21 cellular contexts compared by ENCODE assay signal in the genomic region with DNA sequence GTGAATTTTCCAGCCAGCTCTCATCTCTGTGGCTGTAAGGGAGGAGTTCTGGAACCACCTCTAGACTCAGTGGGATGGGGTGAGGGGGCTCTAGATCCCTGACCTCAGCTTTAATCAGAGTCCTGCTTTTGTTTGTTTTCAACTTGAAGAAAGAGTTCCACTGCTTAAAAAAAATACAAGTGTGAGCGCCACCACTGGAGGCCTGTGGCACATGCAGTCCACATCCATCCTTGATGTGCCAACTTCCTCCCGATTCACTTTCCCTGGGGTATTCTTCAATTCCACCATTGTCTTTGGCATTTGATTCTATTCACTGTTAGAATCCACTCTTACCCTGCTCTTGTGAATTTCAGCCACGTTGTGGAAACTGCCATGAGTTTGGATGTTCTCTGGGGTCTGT.
DNase-seq lines count a peak whose midpoint lies in the region; ATAC-seq and TF ChIP-seq lines count a peak whose summit lies in the region.
"Had no signal": no experiment of that assay in that cellular context is flagged by ENCODE, and none has a peak within 500 bp of the region (broad histone marks: within the 10 kb centered on the region; RNA-seq: fewer than 3 reads in every experiment).

No MANE protein-coding gene starts in this region.

- H3K27me3 ChIP-seq in WERI-Rb-1 (ENCODE audit: insufficient read depth, low read depth, severe bottlenecking), result peaks cover 93% of the 10 kb centered on the region
- H3K27me3 ChIP-seq in hepatocyte, result no peaks in the 10 kb centered on the region

- ATAC-seq in HG03565 (IDR thresholded peaks at IDR 0.05; ENCODE audit: unreplicated experiment), result no peak
- ATAC-seq: natural killer cell treated with Interleukin-12 subunit alpha and Interleukin-12 subunit beta and Interleukin-15 and Interleukin-18, amount 100 ng/mL, for 72 hours; psoas muscle had no signal

- H3K36me3 Mint-ChIP-seq in CD14-positive monocyte (no peaks in the 10 kb centered on the region), HFFc6 (ENCODE audit: low read depth) (no peaks in the 10 kb centered on the region)
- H3K36me3 Mint-ChIP-seq: activated naive CD4-positive, alpha-beta T cell treated with anti-CD3 and anti-CD28 coated beads, Interleukin-2, amount 10 ng/mL, durations not matched to agents 7 days and 5 days; memory B cell; natural killer cell treated with Interleukin-12 subunit alpha and Interleukin-12 subunit beta and Interleukin-15 and Interleukin-18, amount 100 ng/mL, for 72 hours had no signal

- intact Hi-C loops in CD14-positive monocyte (cut with micrococcal nuclease), result no loop called here

- no peaks in the 10 kb centered on the region for H3K4me1 ChIP-seq in hepatocyte (ENCODE audit: insufficient read depth)
- H3K4me1 ChIP-seq: psoas muscle had no signal

- no peak overlapping the region for H3K4me3 ChIP-seq in WERI-Rb-1 (ENCODE audit: low read depth, low read length)
- H3K4me3 ChIP-seq in hepatocyte, result no peak overlapping the region
- H3K4me3 ChIP-seq: psoas muscle, thoracic aorta had no signal

- no peak for DNase-seq in CD14-positive monocyte (ENCODE audit: low spot score)
- no peak for DNase-seq in HFFc6
- DNase-seq in WERI-Rb-1, result no peak
- peak; percentile 20 for DNase-seq in iPS DF 19.7 (ENCODE audit: low read depth, low spot score)
- DNase-seq in GM19240 (ENCODE audit: insufficient read length, low spot score), result no peak
- no peak for DNase-seq in hepatocyte (ENCODE audit: low spot score)
- no peak for DNase-seq in middle frontal gyrus (ENCODE audit: extremely low spot score, low spot score)
- DNase-seq: activated naive CD4-positive, alpha-beta T cell treated with anti-CD3 and anti-CD28 coated beads, Interleukin-2, amount 10 ng/mL, durations not matched to agents 7 days and 5 days; activated T-cell treated with anti-CD3 and anti-CD28 coated beads for 4 hours; erythroblast; HCEC 1CT; islet precursor cell; MV-4-11; NCI-H69; psoas muscle had no signal

- H3K27ac ChIP-seq in WERI-Rb-1, result no peak overlapping the region
- no peak overlapping the region for H3K27ac ChIP-seq in hepatocyte
- H3K27ac ChIP-seq: psoas muscle, thoracic aorta had no signal

- H3K27me3 Mint-ChIP-seq in CD14-positive monocyte (ENCODE audit: low read depth in 3 of 3), result peaks cover 15% of the 10 kb centered on the region in 3 donors
- H3K27me3 Mint-ChIP-seq in HFFc6 (ENCODE audit: insufficient read depth), result peaks cover 32% of the 10 kb centered on the region

- H3K36me3 ChIP-seq in WERI-Rb-1, result no peaks in the 10 kb centered on the region
- H3K36me3 ChIP-seq in hepatocyte (replicated peaks; ENCODE audit: insufficient read depth, low read depth), result no peaks in the 10 kb centered on the region
- H3K36me3 ChIP-seq: thoracic aorta had no signal

- H3K4me3 Mint-ChIP-seq in CD14-positive monocyte, result no peak overlapping the region
- H3K4me3 Mint-ChIP-seq in HFFc6, result no peak overlapping the region
- H3K4me3 Mint-ChIP-seq: activated naive CD4-positive, alpha-beta T cell treated with anti-CD3 and anti-CD28 coated beads, Interleukin-2, amount 10 ng/mL, durations not matched to agents 7 days and 5 days; B cell; dendritic cell treated with granulocyte-macrophage colony-stimulating factor and Interleukin-4, amounts not matched to agents 40 ng/mL and 50 ng/mL, for 4 days; memory B cell; natural killer cell treated with Interleukin-12 subunit alpha and Interleukin-12 subunit beta and Interleukin-15 and Interleukin-18, amount 100 ng/mL, for 72 hours had no signal

- peaks cover 0 to 5% (median 0%) of the 10 kb centered on the region in 7 donors for H3K9me3 Mint-ChIP-seq in CD14-positive monocyte
- no peaks in the 10 kb centered on the region for H3K9me3 Mint-ChIP-seq in HFFc6
- H3K9me3 Mint-ChIP-seq: activated naive CD4-positive, alpha-beta T cell treated with anti-CD3 and anti-CD28 coated beads, Interleukin-2, amount 10 ng/mL, durations not matched to agents 7 days and 5 days; dendritic cell treated with granulocyte-macrophage colony-stimulating factor and Interleukin-4, amounts not matched to agents 40 ng/mL and 50 ng/mL, for 4 days; memory B cell; natural killer cell treated with Interleukin-12 subunit alpha and Interleukin-12 subunit beta and Interleukin-15 and Interleukin-18, amount 100 ng/mL, for 72 hours had no signal

- H3K4me1 Mint-ChIP-seq in CD14-positive monocyte (no peaks in the 10 kb centered on the region), HFFc6 (ENCODE audit: low read depth) (no peaks in the 10 kb centered on the region)
- H3K4me1 Mint-ChIP-seq: B cell, memory B cell had no signal

- H3K4me2 ChIP-seq in hepatocyte, result no peak overlapping the region

- H3K9me2 ChIP-seq in hepatocyte (replicated peaks; ENCODE audit: insufficient read depth), result no peaks in the 10 kb centered on the region

- 49% methylated on average over 3 of the region's 3 CpGs for WGBS in hepatocyte (ENCODE audit: low lambda C conversion rate, missing lambda C conversion rate)

- H2AFZ ChIP-seq in hepatocyte, result no peak overlapping the region

- H3K27ac Mint-ChIP-seq in CD14-positive monocyte (no peak overlapping the region), HFFc6 (no peak overlapping the region)
- H3K27ac Mint-ChIP-seq: activated naive CD4-positive, alpha-beta T cell treated with anti-CD3 and anti-CD28 coated beads, Interleukin-2, amount 10 ng/mL, durations not matched to agents 7 days and 5 days; B cell; dendritic cell treated with granulocyte-macrophage colony-stimulating factor and Interleukin-4, amounts not matched to agents 40 ng/mL and 50 ng/mL, for 4 days; memory B cell; natural killer cell treated with Interleukin-12 subunit alpha and Interleukin-12 subunit beta and Interleukin-15 and Interleukin-18, amount 100 ng/mL, for 72 hours had no signal

- peaks cover 2% of the 10 kb centered on the region for H3K9me3 ChIP-seq in WERI-Rb-1 (ENCODE audit: severe bottlenecking)
- H3K9me3 ChIP-seq in hepatocyte (ENCODE audit: low read depth), result no peaks in the 10 kb centered on the region
- H3K9me3 ChIP-seq: psoas muscle, thoracic aorta had no signal

- TF ChIP-seq CTCF in CD14-positive monocyte (IDR thresholded peaks at IDR 0.05) (peak; percentile 22), HFFc6 (IDR thresholded peaks at IDR 0.05) (peak; percentile 53), WERI-Rb-1 (IDR thresholded peaks at IDR 0.05; ENCODE audit: low read depth, low read length) (peak; percentile 39), hepatocyte (IDR thresholded peaks at IDR 0.05; ENCODE audit: poor library complexity) (no peak)

- no peaks in the 10 kb centered on the region for H4K20me1 ChIP-seq in hepatocyte (ENCODE audit: insufficient read depth, poor library complexity, severe bottlenecking)

- H3K79me2 ChIP-seq in hepatocyte, result no peaks in the 10 kb centered on the region
